Comparison of ENCODE assay signal across 11 cellular contexts in genomic region chr1:8201331-8201861, GRCh38.
DNase-seq lines count a peak whose midpoint lies in the region; ATAC-seq, FAIRE-seq and TF ChIP-seq lines count a peak whose summit lies in the region.
"Had no signal": no experiment of that assay in that cellular context is flagged by ENCODE, and none has a peak within 500 bp of the region (broad histone marks: within the 10 kb centered on the region; RNA-seq: fewer than 3 reads in every experiment).

No MANE protein-coding gene starts in this region.

- H3K27ac ChIP-seq in RWPE2 (ENCODE audit: poor library complexity, severe bottlenecking) (peak overlapping the region; percentile 97), esophagus muscularis mucosa (replicated peaks in 1 of 4) (peak overlapping the region; percentile 96 to 98 (median 98))

- no peaks in the 10 kb centered on the region for H3K36me3 Mint-ChIP-seq in nephron (ENCODE audit: low read depth)
- H3K36me3 Mint-ChIP-seq: immature natural killer cell had no signal

- DNase-seq in RWPE2 (ENCODE audit: low spot score) (no peak), esophagus muscularis mucosa (ENCODE audit: extremely low spot score) (no peak), urothelium cell line (ENCODE audit: low spot score) (peak; percentile 33)
- DNase-seq: activated CD8-positive, alpha-beta T cell treated with anti-CD3 and anti-CD28 coated beads, Interleukin-2, amount 10 ng/mL, durations not matched to agents 7 days and 5 days; immature natural killer cell; NCI-H1092 treated with DMSO at 0.1 percent for 48 hours; stimulated activated CD4-positive, alpha-beta T cell treated with anti-CD3 and anti-CD28 coated beads, Interleukin-1b, Interleukin-23, amount 100 ng/mL, for 48 hours had no signal

- TF ChIP-seq CTCF in RWPE2 (IDR thresholded peaks at IDR 0.05; ENCODE audit: poor library complexity, severe bottlenecking) = no peak
- TF ChIP-seq CTCF in esophagus muscularis mucosa (IDR thresholded peaks at IDR 0.05) = no peak
- no peak for TF ChIP-seq CTCF in nephron (IDR thresholded peaks at IDR 0.05; ENCODE audit: unreplicated experiment in 3 of 3)

- peaks cover 4% of the 10 kb centered on the region for H3K27me3 Mint-ChIP-seq in nephron (ENCODE audit: low read depth)

- intact Hi-C loops in esophagus muscularis mucosa (cut with DNase I) = loop anchor here (5.0 to 10.0 kb wide), 3 partner anchors 79 to 174 kb away; partner anchors contain the start of genes ERRFI1 and SLC45A1

- H3K27ac Mint-ChIP-seq in nephron = peak overlapping the region; percentile 81 to 90 (median 88)
- H3K27ac Mint-ChIP-seq: activated CD8-positive, alpha-beta T cell treated with anti-CD3 and anti-CD28 coated beads, Interleukin-2, amount 10 ng/mL, durations not matched to agents 7 days and 5 days; immature natural killer cell had no signal

- no peak for TF ChIP-seq EP300 in esophagus muscularis mucosa (IDR thresholded peaks at IDR 0.05)

- 66% methylated on average over 7 of the region's 10 CpGs for WGBS in esophagus muscularis mucosa

- no peak overlapping the region for H3K4me3 ChIP-seq in RWPE2 (ENCODE audit: severe bottlenecking)
- H3K4me3 ChIP-seq in esophagus muscularis mucosa = peak overlapping the region; percentile 14 to 43 (median 28)

- ATAC-seq in RWPE2 (ENCODE audit: low read depth) (no peak; the same call in 2 of the 3 replicates), HG03442 (IDR thresholded peaks at IDR 0.05; ENCODE audit: unreplicated experiment) (no peak), HG03378 (IDR thresholded peaks at IDR 0.05; ENCODE audit: unreplicated experiment) (no peak), GM18868 (IDR thresholded peaks at IDR 0.05; ENCODE audit: unreplicated experiment) (no peak)
- ATAC-seq: activated CD8-positive, alpha-beta T cell treated with anti-CD3 and anti-CD28 coated beads, Interleukin-2, amount 10 ng/mL, durations not matched to agents 7 days and 5 days had no signal

- H3K4me1 Mint-ChIP-seq in nephron = peaks cover 55% of the 10 kb centered on the region
- H3K4me1 Mint-ChIP-seq: immature natural killer cell had no signal

- no peak for FAIRE-seq in urothelium cell line (lab: Jason Lieb, UNC)

- H3K4me1 ChIP-seq in RWPE2 (ENCODE audit: insufficient read depth, poor library complexity, severe bottlenecking) (peaks cover 54% of the 10 kb centered on the region), esophagus muscularis mucosa (peaks cover 34 to 96% (median 87%) of the 10 kb centered on the region in 4 donors)

- H3K36me3 ChIP-seq in RWPE2 (ENCODE audit: low read depth) = no peaks in the 10 kb centered on the region
- H3K36me3 ChIP-seq in esophagus muscularis mucosa = no peaks in the 10 kb centered on the region

- H3K27me3 ChIP-seq in RWPE2 (ENCODE audit: insufficient read depth, poor library complexity, severe bottlenecking) = no peaks in the 10 kb centered on the region
- H3K27me3 ChIP-seq in esophagus muscularis mucosa = no peaks in the 10 kb centered on the region

- no peaks in the 10 kb centered on the region for H3K9me3 Mint-ChIP-seq in nephron
- H3K9me3 Mint-ChIP-seq: immature natural killer cell had no signal

- H3K9me3 ChIP-seq in RWPE2 (ENCODE audit: severe bottlenecking) (no peaks in the 10 kb centered on the region), esophagus muscularis mucosa (no peaks in the 10 kb centered on the region)

- no peak for TF ChIP-seq POLR2A in esophagus muscularis mucosa (IDR thresholded peaks at IDR 0.05; ENCODE audit: low read depth)

- H3K4me3 Mint-ChIP-seq in nephron = no peak overlapping the region
- H3K4me3 Mint-ChIP-seq: activated CD8-positive, alpha-beta T cell treated with anti-CD3 and anti-CD28 coated beads, Interleukin-2, amount 10 ng/mL, durations not matched to agents 7 days and 5 days; immature natural killer cell had no signal
